In the genomic region with DNA sequence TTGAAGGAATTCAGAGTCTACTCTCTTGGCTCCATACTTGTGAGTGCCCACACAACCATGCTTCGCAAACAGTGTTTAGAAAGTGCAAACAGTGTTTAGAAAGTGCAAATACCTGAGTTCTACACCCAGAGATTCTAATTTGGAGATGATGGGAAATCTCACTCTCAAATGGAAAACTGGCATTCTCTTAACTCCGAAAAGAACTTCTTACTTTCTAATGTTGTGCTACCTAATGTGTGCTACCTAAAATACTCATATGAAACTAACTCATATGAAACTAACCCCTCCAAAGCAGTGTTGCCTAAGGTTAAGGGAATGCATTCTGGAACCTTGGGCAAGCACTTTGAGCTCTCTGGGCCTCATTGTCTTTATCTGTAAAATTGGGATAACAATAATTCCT, we compare ENCODE assay signal across 29 cellular contexts.
"Had no signal": no experiment of that assay in that cellular context is flagged by ENCODE, and none has a peak within 500 bp of the region (broad histone marks: within the 10 kb centered on the region; RNA-seq: fewer than 3 reads in every experiment).

No MANE protein-coding gene starts in this region.

- H3K4me3 ChIP-seq: adrenal gland, ascending aorta, body of pancreas, breast epithelium, cardiac muscle cell had no signal

- H3K9me3 ChIP-seq: adrenal gland, ascending aorta, body of pancreas, breast epithelium had no signal

- H3K4me1 ChIP-seq: ascending aorta, body of pancreas, breast epithelium had no signal

- DNase-seq: activated effector memory CD4-positive, alpha-beta T cell treated with anti-CD3 and anti-CD28 coated beads, Interleukin-2, amount 50 U/mL, for 16 hours; activated effector memory CD4-positive, alpha-beta T cell treated with Interleukin-2 at 50 U/mL for 16 hours; activated gamma-delta T cell; activated gamma-delta T cell treated with Interleukin-2 at 50 U/mL for 16 hours; activated naive CD4-positive, alpha-beta T cell; activated naive CD4-positive, alpha-beta T cell treated with anti-CD3 and anti-CD28 coated beads for 36 hours; activated naive CD4-positive, alpha-beta T cell treated with anti-CD3 and anti-CD28 coated beads, Interleukin-2, amount 10 ng/mL, durations not matched to agents 7 days and 5 days; activated naive CD4-positive, alpha-beta T cell treated with anti-CD3 and anti-CD28 coated beads, Interleukin-2, amount 50 U/mL, for 16 hours; activated naive CD4-positive, alpha-beta T cell treated with Interleukin-2 at 50 U/mL for 16 hours; activated naive CD8-positive, alpha-beta T cell treated with anti-CD3 and anti-CD28 coated beads for 36 hours; activated naive CD8-positive, alpha-beta T cell treated with anti-CD3 and anti-CD28 coated beads, Interleukin-2, amount 10 ng/mL, durations not matched to agents 7 days and 5 days; activated naive CD8-positive, alpha-beta T cell treated with anti-CD3 and anti-CD28 coated beads, Interleukin-2, amount 50 U/mL, for 24 hours; activated T-cell treated with anti-CD3 and anti-CD28 coated beads, Interleukin-2, amount 50 U/mL, for 24 hours; activated T-cell treated with anti-CD3 and anti-CD28 coated beads, Interleukin-2, amount 50 U/mL, for 4 hours; activated T-cell treated with anti-CD3 and anti-CD28 coated beads, Interleukin-2, amount 50 U/mL, for 48 hours; activated T-cell treated with anti-CD3 and anti-CD28 coated beads, Interleukin-2, amount 50 U/mL, for 72 hours; adrenal gland; amniotic stem cell; amygdala; anterior cingulate cortex; aorta; body of pancreas; brain microvascular endothelial cell; caudate nucleus; central memory CD4-positive, alpha-beta T cell; cerebellar nuclear complex had no signal

- H3K27ac ChIP-seq: adrenal gland, ascending aorta, body of pancreas, brain microvascular endothelial cell, breast epithelium, cardiac muscle cell had no signal

- H3K36me3 ChIP-seq: adrenal gland, ascending aorta, brain microvascular endothelial cell, breast epithelium, cardiac muscle cell had no signal
